In genomic region chr6:27222971-27223370, GRCh38 we compare ENCODE assay signal across 3 cellular contexts. TPM values are rescaled to one million over a fixed set of nuclear protein-coding genes. Genes with fewer than 3 reads are reported as not detected.
"Had no signal": no experiment of that assay in that cellular context is flagged by ENCODE, and none has a peak within 500 bp of the region (broad histone marks: within the 10 kb centered on the region; RNA-seq: fewer than 3 reads in every experiment).

No MANE protein-coding gene starts in this region.

RNA-seq across cellular contexts. Expression of gene PRSS16, which starts 24.5 kb away (rescaled TPM):
- total RNA-seq: ascending aorta, cardiac septum, cerebellum had no signal
